33 cellular contexts compared by ENCODE assay signal in the genomic region with DNA sequence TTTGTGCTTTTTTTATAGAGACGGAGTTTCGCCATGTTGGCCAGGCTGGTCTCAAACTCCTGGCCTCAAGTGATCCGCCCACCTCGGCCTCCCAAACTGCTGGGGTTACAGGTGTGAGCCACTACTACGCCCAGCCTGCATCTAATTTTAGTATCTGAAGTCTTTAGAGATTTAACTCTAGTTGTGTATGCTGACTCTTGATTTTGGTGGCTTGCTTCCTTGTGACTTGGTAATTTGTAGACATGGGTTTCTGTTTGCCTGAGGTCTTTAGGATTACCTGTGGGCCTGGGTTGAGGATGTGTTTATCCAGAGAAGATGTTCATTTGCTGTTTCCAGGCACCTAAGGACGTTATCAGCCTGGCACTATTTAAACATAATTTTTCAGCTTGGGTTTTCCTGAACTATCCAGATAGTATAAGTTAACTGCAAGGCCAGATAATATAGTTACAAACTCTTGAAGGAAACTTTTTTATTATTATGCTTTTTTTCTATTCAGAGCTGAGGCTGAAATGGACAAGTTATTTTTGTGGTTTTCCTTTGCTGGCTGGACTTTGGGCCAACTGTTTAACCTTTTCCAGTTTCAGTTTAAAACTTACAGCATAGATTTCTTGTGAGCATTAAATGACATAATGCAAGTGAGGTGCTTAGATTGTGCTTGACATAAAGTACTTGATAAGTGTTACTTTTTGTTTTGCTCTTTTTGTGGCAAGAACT.
"Had no signal": no experiment of that assay in that cellular context is flagged by ENCODE, and none has a peak within 500 bp of the region (broad histone marks: within the 10 kb centered on the region; RNA-seq: fewer than 3 reads in every experiment).

No MANE protein-coding gene starts in this region.

- H3K36me3 Mint-ChIP-seq: activated naive CD8-positive, alpha-beta T cell treated with anti-CD3 and anti-CD28 coated beads, Interleukin-2, amount 10 ng/mL, durations not matched to agents 7 days and 5 days had no signal

- ATAC-seq: activated CD8-positive, alpha-beta T cell treated with anti-CD3 and anti-CD28 coated beads for 36 hours had no signal

- H3K27ac Mint-ChIP-seq: activated CD4-positive, alpha-beta T cell treated with anti-CD3 and anti-CD28 coated beads, Interleukin-2, amount 10 ng/mL, durations not matched to agents 24 days and 14 days; activated CD8-positive, alpha-beta T cell treated with anti-CD3 and anti-CD28 coated beads for 36 hours; activated naive CD4-positive, alpha-beta T cell treated with anti-CD3 and anti-CD28 coated beads, Interleukin-2, amount 50 U/mL, for 24 hours; activated naive CD8-positive, alpha-beta T cell treated with anti-CD3 and anti-CD28 coated beads, Interleukin-2, amount 10 ng/mL, durations not matched to agents 7 days and 5 days; activated T-cell treated with anti-CD3 and anti-CD28 coated beads, Interleukin-2, amount 50 U/mL, for 24 hours; activated T-helper 2 cell treated with anti-CD3 and anti-CD28 coated beads, Interferon-gamma antibody, Interleukin-2, Interleukin-4, amounts not matched to agents 10 μg/mL and 5 μg/mL and 100 μg/mL, durations not matched to agents 14 hours and 24 hours and 36 hours had no signal

- H3K4me1 Mint-ChIP-seq: activated naive CD4-positive, alpha-beta T cell treated with anti-CD3 and anti-CD28 coated beads, Interleukin-2, amount 50 U/mL, for 24 hours; activated naive CD8-positive, alpha-beta T cell treated with anti-CD3 and anti-CD28 coated beads, Interleukin-2, amount 10 ng/mL, durations not matched to agents 7 days and 5 days; central memory CD8-positive, alpha-beta T cell had no signal

- H3K4me3 Mint-ChIP-seq: activated CD4-positive, alpha-beta T cell treated with anti-CD3 and anti-CD28 coated beads, Interleukin-2, amount 10 ng/mL, durations not matched to agents 24 days and 14 days; activated CD8-positive, alpha-beta T cell treated with anti-CD3 and anti-CD28 coated beads for 36 hours; activated naive CD4-positive, alpha-beta T cell treated with anti-CD3 and anti-CD28 coated beads, Interleukin-2, amount 50 U/mL, for 24 hours; activated naive CD8-positive, alpha-beta T cell treated with anti-CD3 and anti-CD28 coated beads, Interleukin-2, amount 10 ng/mL, durations not matched to agents 7 days and 5 days; activated T-cell treated with anti-CD3 and anti-CD28 coated beads, Interleukin-2, amount 50 U/mL, for 24 hours; central memory CD8-positive, alpha-beta T cell had no signal

- H3K36me3 ChIP-seq: ascending aorta, cardiac muscle cell, WERI-Rb-1 had no signal

- H3K4me3 ChIP-seq: ascending aorta, cardiac muscle cell had no signal

- DNase-seq: activated CD4-positive, alpha-beta T cell treated with anti-CD3 and anti-CD28 coated beads, Interleukin-2, amount 10 ng/mL, durations not matched to agents 24 days and 14 days; activated CD4-positive, alpha-beta T cell treated with anti-CD3 and anti-CD28 coated beads, Interleukin-2, amount 50 U/mL, for 4 hours; activated CD8-positive, alpha-beta T cell treated with anti-CD3 and anti-CD28 coated beads for 36 hours; activated gamma-delta T cell; activated naive CD4-positive, alpha-beta T cell treated with Interleukin-2 at 50 U/mL for 16 hours; activated naive CD8-positive, alpha-beta T cell treated with anti-CD3 and anti-CD28 coated beads, Interleukin-2, amount 10 ng/mL, durations not matched to agents 7 days and 5 days; activated T-cell treated with anti-CD3 and anti-CD28 coated beads, Interleukin-2, amount 50 U/mL, for 24 hours; amygdala; NCI-H1092 treated with DMSO at 0.1 percent for 48 hours; NCI-H1417; NCI-H146; NCI-H187; NCI-H2081; NCI-H2171 treated with DMSO at 0.1 percent for 48 hours; NCI-H2227 treated with DMSO at 0.1 percent for 48 hours; NCI-H446 treated with DMSO at 0.1 percent for 48 hours; NCI-H524; NCI-H69; NCI-H82; NK-92 treated with Interleukin-12 subunit alpha and Interleukin-12 subunit beta, amount 100 ng/mL, for 24 hours; OCI-M1; Right ventricle myocardium superior; SW 1271; T-helper 1 cell; T-helper 2 cell; T-helper 9 cell; WERI-Rb-1 had no signal

- H3K9ac ChIP-seq: KMS-11 had no signal

- H3K4me1 ChIP-seq: ascending aorta had no signal

- H3K9me3 Mint-ChIP-seq: activated CD4-positive, alpha-beta T cell treated with anti-CD3 and anti-CD28 coated beads, Interleukin-2, amount 10 ng/mL, durations not matched to agents 24 days and 14 days; activated naive CD8-positive, alpha-beta T cell treated with anti-CD3 and anti-CD28 coated beads, Interleukin-2, amount 10 ng/mL, durations not matched to agents 7 days and 5 days; activated T-helper 2 cell treated with anti-CD3 and anti-CD28 coated beads, Interferon-gamma antibody, Interleukin-2, Interleukin-4, amounts not matched to agents 10 μg/mL and 5 μg/mL and 100 μg/mL, durations not matched to agents 14 hours and 24 hours and 36 hours; central memory CD8-positive, alpha-beta T cell had no signal

- H3K27me3 ChIP-seq: ascending aorta, cardiac muscle cell had no signal

- H3K4me2 ChIP-seq: KMS-11 had no signal

- H3K9me3 ChIP-seq: ascending aorta had no signal

- H3K27ac ChIP-seq: ascending aorta, cardiac muscle cell, KMS-11, WERI-Rb-1 had no signal
